In genomic region chr10:62424026-62424425, GRCh38 we compare ENCODE assay signal across 21 cellular contexts. TPM values are rescaled to one million over a fixed set of nuclear protein-coding genes. Genes with fewer than 3 reads are reported as not detected.
DNase-seq lines count a peak whose midpoint lies in the region; ATAC-seq, FAIRE-seq and TF ChIP-seq lines count a peak whose summit lies in the region.
"Had no signal": no experiment of that assay in that cellular context is flagged by ENCODE, and none has a peak within 500 bp of the region (broad histone marks: within the 10 kb centered on the region; RNA-seq: fewer than 3 reads in every experiment).

No MANE protein-coding gene starts in this region.

- no peaks in the 10 kb centered on the region for H3K36me3 Mint-ChIP-seq in GM23338 (ENCODE audit: low read depth)

- no peaks in the 10 kb centered on the region for H3F3A ChIP-seq in GM23338 (replicated peaks; ENCODE audit: low read depth)

- H3K9me3 ChIP-seq in endothelial cell of umbilical vein (replicated peaks; ENCODE audit: control insufficient read depth, insufficient read depth, low read length), result no peaks in the 10 kb centered on the region
- H3K9me3 ChIP-seq: left ventricle myocardium inferior, ovary, suprapubic skin had no signal

- peaks cover 23% of the 10 kb centered on the region for H3K27me3 Mint-ChIP-seq in GM23338 (ENCODE audit: insufficient read depth, low read depth, poor library complexity)

- dilution Hi-C loops in endothelial cell of umbilical vein (cut with MboI; ENCODE audit: extremely low pct_ligation_motif_present, low sequenced_read_pairs), result no loop called here

- ATAC-seq in GM23338 (no peak), HG03565 (IDR thresholded peaks at IDR 0.05; ENCODE audit: unreplicated experiment) (no peak), HG03159 (IDR thresholded peaks at IDR 0.05; ENCODE audit: unreplicated experiment) (no peak)

- H3K9me1 ChIP-seq in endothelial cell of umbilical vein (replicated peaks; ENCODE audit: control insufficient read depth, extremely low read depth, insufficient read depth, low read length), result no peaks in the 10 kb centered on the region

- no peak overlapping the region for H3K27ac ChIP-seq in 22Rv1
- no peak overlapping the region for H3K27ac ChIP-seq in GM23338 (ENCODE audit: low read depth)
- H3K27ac ChIP-seq in endothelial cell of umbilical vein (ENCODE audit: insufficient read depth, low read depth, low read length), result no peak overlapping the region
- H3K27ac ChIP-seq: KMS-11, left ventricle myocardium inferior, ovary, SK-N-MC, suprapubic skin had no signal

- H3K4me2 ChIP-seq in GM23338, result no peak overlapping the region
- H3K4me2 ChIP-seq in endothelial cell of umbilical vein (ENCODE audit: insufficient read depth, low read length), result no peak overlapping the region
- H3K4me2 ChIP-seq: KMS-11 had no signal

- H3K27me3 ChIP-seq in GM23338 (ENCODE audit: insufficient read depth) (peaks cover 31% of the 10 kb centered on the region), endothelial cell of umbilical vein (ENCODE audit: control insufficient read depth in 2 of 2, insufficient read depth in 2 of 2, low read length in 2 of 2) (no peaks in the 10 kb centered on the region)
- H3K27me3 ChIP-seq: ovary, suprapubic skin had no signal

- peaks cover 2% of the 10 kb centered on the region; the same call in 1 of the 3 replicates for H3K9me3 Mint-ChIP-seq in GM23338

- H4K20me1 ChIP-seq in GM23338 (replicated peaks; ENCODE audit: insufficient read depth) (no peaks in the 10 kb centered on the region), endothelial cell of umbilical vein (replicated peaks; ENCODE audit: control insufficient read depth, extremely low read depth, insufficient read depth, low read length) (no peaks in the 10 kb centered on the region)

- no peak overlapping the region for H3K9ac ChIP-seq in endothelial cell of umbilical vein (replicated peaks; ENCODE audit: extremely low read depth, insufficient read depth, low read length)
- H3K9ac ChIP-seq: KMS-11 had no signal

- no peak overlapping the region for H3K4me3 Mint-ChIP-seq in GM23338
- H3K4me3 Mint-ChIP-seq: activated CD4-positive, alpha-beta T cell treated with anti-CD3 and anti-CD28 coated beads, Interleukin-2, amount 10 ng/mL, durations not matched to agents 24 days and 14 days had no signal

- 0 out of 2 replicates have a peak, but pooled peaks cover 3% of the 10 kb centered on the region for H3K4me1 ChIP-seq in GM23338 (ENCODE audit: insufficient read depth)
- no peaks in the 10 kb centered on the region for H3K4me1 ChIP-seq in endothelial cell of umbilical vein (ENCODE audit: control insufficient read depth, extremely low read depth, insufficient read depth, low read length)
- H3K4me1 ChIP-seq: left ventricle myocardium inferior, suprapubic skin had no signal

- no peaks in the 10 kb centered on the region for H3K36me3 ChIP-seq in GM23338 (ENCODE audit: insufficient read depth)
- H3K36me3 ChIP-seq in endothelial cell of umbilical vein (ENCODE audit: control insufficient read depth in 2 of 2, extremely low read depth in 1 of 2, insufficient read depth in 2 of 2, low read length in 2 of 2), result no peaks in the 10 kb centered on the region
- H3K36me3 ChIP-seq: left ventricle myocardium inferior, ovary, suprapubic skin had no signal

- CTCF ChIA-PET in endothelial cell of umbilical vein (lab: Charles Lee), result interaction anchor here (0.7 to 2.4 kb wide), 18 partner anchors 9 to 657 kb away, joined by 3 to 40 read pairs (median 5); partner anchors contain the start of gene RTKN2

- peak; percentile 12 for DNase-seq in GM23338 (ENCODE audit: low spot score)
- DNase-seq in OCI-M1 (lab: John Stamatoyannopoulos, UW), result peak; percentile 49
- peak; percentile 11 for DNase-seq in endothelial cell of umbilical vein (ENCODE audit: low read depth, low spot score)
- DNase-seq in NCI-H2107 (lab: John Stamatoyannopoulos, UW), result no peak
- no peak for DNase-seq in foreskin melanocyte
- DNase-seq: activated CD4-positive, alpha-beta T cell treated with anti-CD3 and anti-CD28 coated beads, Interleukin-2, amount 10 ng/mL, durations not matched to agents 24 days and 14 days; activated CD8-positive, alpha-beta memory T cell treated with anti-CD3 and anti-CD28 coated beads, Interleukin-2, amount 50 U/mL, for 4 hours; activated gamma-delta T cell; COR-L47; GDM1; left ventricle myocardium inferior; NCI-H345; ovary had no signal

- H3K9me2 ChIP-seq in GM23338 (ENCODE audit: insufficient read depth), result 0 out of 2 replicates have a peak, but pooled peaks cover 3% of the 10 kb centered on the region

- intact Hi-C loops in endothelial cell of umbilical vein (cut with micrococcal nuclease), result loop anchor here (2.0 kb wide), 1 partner anchor 159 kb away; no protein-coding TSS in a partner anchor

- BruUV-seq in endothelial cell of umbilical vein (replicated peaks; lab: Mats Ljungman, UMichigan), result no TSS peak

- peak; percentile 67 for FAIRE-seq in endothelial cell of umbilical vein (lab: Jason Lieb, UNC)
- FAIRE-seq: colon, GM12891 had no signal

- TF ChIP-seq POLR2A in endothelial cell of umbilical vein (IDR thresholded peaks at IDR 0.05; ENCODE audit: low read depth, low read length), result no peak

- H2AFZ ChIP-seq in GM23338 (no peak overlapping the region), endothelial cell of umbilical vein (ENCODE audit: low read depth, low read length) (no peak overlapping the region)

- POLR2A ChIA-PET in endothelial cell of umbilical vein (lab: Charles Lee), result no interaction called here

- TF ChIP-seq CTCF in 22Rv1 (IDR thresholded peaks at IDR 0.05) (peak; percentile 15), GM23338 (conservative IDR thresholded peaks at IDR 0.05; ENCODE audit: low read depth in 2 of 2) (peak; percentile 18 to 38; a peak in 3 of 4 replicates), endothelial cell of umbilical vein (IDR thresholded peaks at IDR 0.05; ENCODE audit: extremely low read depth in 1 of 2, insufficient read depth in 1 of 2, low read depth in 1 of 2, low read length in 2 of 2) (peak; percentile 3 to 14)

- no peak overlapping the region for H3K4me3 ChIP-seq in GM23338
- no peak overlapping the region for H3K4me3 ChIP-seq in endothelial cell of umbilical vein (replicated peaks in 1 of 3; ENCODE audit: insufficient read depth in 1 of 3, low read depth in 1 of 3, low read length in 3 of 3)
- H3K4me3 ChIP-seq: left ventricle myocardium inferior, ovary, SK-N-MC, suprapubic skin had no signal

- no peak overlapping the region for H3K27ac Mint-ChIP-seq in GM23338
- H3K27ac Mint-ChIP-seq: activated CD4-positive, alpha-beta T cell treated with anti-CD3 and anti-CD28 coated beads, Interleukin-2, amount 10 ng/mL, durations not matched to agents 24 days and 14 days had no signal

- H3K79me2 ChIP-seq in GM23338 (replicated peaks; ENCODE audit: insufficient read depth) (no peaks in the 10 kb centered on the region), endothelial cell of umbilical vein (ENCODE audit: control insufficient read depth, insufficient read depth, low read length) (no peaks in the 10 kb centered on the region)

- peaks cover 5% of the 10 kb centered on the region; the same call in 1 of the 3 replicates for H3K4me1 Mint-ChIP-seq in GM23338

TF ChIP-seq in endothelial cell of umbilical vein, 7 proteins besides CTCF, POLR2A, EP300 and RAD21:
- TF ChIP-seq EZH2 (IDR thresholded peaks at IDR 0.05; ENCODE audit: borderline replicate concordance, low read depth, low read length, severe bottlenecking) (no peak), FOS (IDR thresholded peaks at IDR 0.05; ENCODE audit: borderline replicate concordance, insufficient read depth, low read length) (no peak), MYC (IDR thresholded peaks at IDR 0.05; ENCODE audit: low read depth, low read length) (no peak), JUN (IDR thresholded peaks at IDR 0.05; ENCODE audit: borderline replicate concordance, insufficient read depth, insufficient read length, low read depth) (no peak), POLR2AphosphoS5 (IDR thresholded peaks at IDR 0.05; ENCODE audit: insufficient read depth, low read depth, low read length) (no peak), MAX (IDR thresholded peaks at IDR 0.05; ENCODE audit: insufficient read depth, insufficient read length) (no peak), GATA2 (IDR thresholded peaks at IDR 0.05; ENCODE audit: insufficient read depth, insufficient read length, low read depth, low read length) (no peak)

RNA-seq across cellular contexts. Expression of gene ZNF365, which starts 49.9 kb away (rescaled TPM):
- 0.35 and 0.59 TPM in 2 replicates for total RNA-seq in GM23338 (2014; rRNA removed; shearing (Covaris generic))
- 0.19 and 0.42 TPM in 2 replicates for polyA plus RNA-seq in GM23338 (2016; fragmentation: Nextera tagmentation; extraction: Ambion mirVana)
- total RNA-seq in endothelial cell of umbilical vein, result 2.9 and 5.5 TPM in 2 replicates
- polyA plus RNA-seq in endothelial cell of umbilical vein, result 0.76 and 1.3 TPM in 2 replicates
- polyA plus RNA-seq in endothelial cell of umbilical vein (2011; cell fraction: cytosol; rRNA removed), result 0.94 and 1.1 TPM in 2 replicates
- polyA plus RNA-seq in endothelial cell of umbilical vein (2011; cell fraction: nucleus; rRNA removed), result 1.9 and 2.1 TPM in 2 replicates
- polyA plus RNA-seq in endothelial cell of umbilical vein (2012), result 0.97 and 1.5 TPM in 2 replicates
- 1.8 and 3.3 TPM in 2 replicates for polyA minus RNA-seq in endothelial cell of umbilical vein
- not detected for polyA minus RNA-seq in endothelial cell of umbilical vein (2011; cell fraction: cytosol; rRNA and poly(A)+ RNA removed)
- polyA minus RNA-seq in endothelial cell of umbilical vein (2011; cell fraction: nucleus; rRNA and poly(A)+ RNA removed), result 5.0 and 6.6 TPM in 2 replicates
- total RNA-seq: activated CD4-positive, alpha-beta T cell treated with anti-CD3 and anti-CD28 coated beads, Interleukin-2, amount 10 ng/mL, durations not matched to agents 24 days and 14 days had no signal

Comparison
In these comparisons a context has a peak if more than half of its experiments do, and no peak if none do; other contexts are left out.
1. DNase-seq: peak in GM23338 (single experiment), OCI-M1 (single experiment) and endothelial cell of umbilical vein (single experiment); none in NCI-H2107 (single experiment) and foreskin melanocyte (single experiment).
2. Peak in every context shown above with its lines, with median percentiles within 50 percentile points of each other: CTCF ChIP-seq.